ENCODE assay signal across 15 cellular contexts in the genomic region with DNA sequence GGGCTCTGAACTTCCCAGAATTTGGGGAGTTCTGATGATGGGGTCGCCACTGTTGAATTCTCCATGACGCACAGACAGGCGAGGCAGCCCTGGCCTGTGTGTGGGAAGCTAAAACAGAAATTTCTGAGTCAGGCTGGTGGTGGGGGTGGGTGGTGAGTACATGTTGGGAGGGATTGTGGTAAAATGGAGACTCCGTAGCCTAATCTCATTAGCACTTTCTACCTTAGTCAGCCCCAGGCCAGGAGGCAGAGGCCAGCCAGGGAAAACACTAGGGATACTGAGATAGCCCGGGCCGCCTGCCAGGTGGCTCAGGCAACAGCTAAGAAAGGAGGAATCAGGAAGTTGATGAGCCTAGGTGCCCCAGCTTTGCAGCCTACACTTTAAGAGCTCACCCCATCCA. TPM values are rescaled to one million over a fixed set of nuclear protein-coding genes. Genes with fewer than 3 reads are reported as not detected.
DNase-seq lines count a peak whose midpoint lies in the region; ATAC-seq lines count a peak whose summit lies in the region.
"Had no signal": no experiment of that assay in that cellular context is flagged by ENCODE, and none has a peak within 500 bp of the region (broad histone marks: within the 10 kb centered on the region; RNA-seq: fewer than 3 reads in every experiment).

No MANE protein-coding gene starts in this region.

- WGBS in right cardiac atrium, result 66% methylated on average over 6 of the region's 6 CpGs

- no peak overlapping the region for H3K4me3 Mint-ChIP-seq in stimulated activated naive CD8-positive, alpha-beta T cell treated with anti-CD3 and anti-CD28 coated beads, Interleukin-15, amount 100 ng/mL, for 72 hours
- H3K4me3 Mint-ChIP-seq: activated naive CD4-positive, alpha-beta T cell treated with anti-CD3 and anti-CD28 coated beads, Interleukin-2, amount 50 U/mL, for 24 hours had no signal

- no peak overlapping the region for H3K27ac Mint-ChIP-seq in stimulated activated naive CD8-positive, alpha-beta T cell treated with anti-CD3 and anti-CD28 coated beads, Interleukin-15, amount 100 ng/mL, for 72 hours
- H3K27ac Mint-ChIP-seq: activated naive CD4-positive, alpha-beta T cell treated with anti-CD3 and anti-CD28 coated beads, Interleukin-2, amount 50 U/mL, for 24 hours had no signal

- intact Hi-C loops in right cardiac atrium (cut with DNase I), result no loop called here
- intact Hi-C loops in Right ventricle myocardium inferior (cut with DNase I), result no loop called here

- no peak overlapping the region for H3K4me3 ChIP-seq in right cardiac atrium (ENCODE audit: low read length)
- H3K4me3 ChIP-seq: coronary artery, esophagus squamous epithelium, uterus had no signal

- no peaks in the 10 kb centered on the region for H3K9me3 ChIP-seq in right cardiac atrium (ENCODE audit: control insufficient read depth, low read length)
- H3K9me3 ChIP-seq: esophagus squamous epithelium, neutrophil, uterus had no signal

- no peaks in the 10 kb centered on the region for H3K9me3 Mint-ChIP-seq in stimulated activated naive CD8-positive, alpha-beta T cell treated with anti-CD3 and anti-CD28 coated beads, Interleukin-15, amount 100 ng/mL, for 72 hours
- H3K9me3 Mint-ChIP-seq: activated naive CD4-positive, alpha-beta T cell treated with anti-CD3 and anti-CD28 coated beads, Interleukin-2, amount 50 U/mL, for 24 hours had no signal

- DNase-seq in right cardiac atrium, result peak in 2 of 3 donors; percentile 66 to 69
- DNase-seq in Right ventricle myocardium inferior (ENCODE audit: missing footprints), result no peak
- DNase-seq in RPMI7951 (ENCODE audit: low read depth), result peak; percentile 36
- DNase-seq in fibroblast of peridontal ligament (ENCODE audit: extremely low read depth), result peak; percentile 1
- DNase-seq in stimulated activated naive CD8-positive, alpha-beta T cell treated with anti-CD3 and anti-CD28 coated beads, Interleukin-15, amount 100 ng/mL, for 72 hours, result no peak
- DNase-seq in Kasumi-1 (lab: John Stamatoyannopoulos, UW), result no peak
- no peak for DNase-seq in NCI-H1694 (lab: John Stamatoyannopoulos, UW)
- DNase-seq in NCI-H345 treated with DMSO at 0.1 percent for 48 hours (lab: John Stamatoyannopoulos, UW; ENCODE audit: unreplicated experiment), result no peak
- DNase-seq: activated CD4-positive, alpha-beta T cell treated with anti-CD3 and anti-CD28 coated beads, Interleukin-2, amount 50 U/mL, for 1 hour; esophagus squamous epithelium; NCI-H1048; uterus had no signal

- ATAC-seq in right cardiac atrium, result peak; percentile 36 to 69
- ATAC-seq in Right ventricle myocardium inferior, result no peak
- ATAC-seq in stimulated activated naive CD8-positive, alpha-beta T cell treated with anti-CD3 and anti-CD28 coated beads, Interleukin-15, amount 100 ng/mL, for 72 hours, result peak; percentile 64

- H3K27ac ChIP-seq in right cardiac atrium (ENCODE audit: low read length), result no peak overlapping the region
- H3K27ac ChIP-seq: coronary artery, esophagus squamous epithelium, neutrophil, uterus had no signal

- H3K27me3 Mint-ChIP-seq in stimulated activated naive CD8-positive, alpha-beta T cell treated with anti-CD3 and anti-CD28 coated beads, Interleukin-15, amount 100 ng/mL, for 72 hours, result peaks cover 41% of the 10 kb centered on the region

- peaks cover 31% of the 10 kb centered on the region for H3K4me1 Mint-ChIP-seq in stimulated activated naive CD8-positive, alpha-beta T cell treated with anti-CD3 and anti-CD28 coated beads, Interleukin-15, amount 100 ng/mL, for 72 hours

- H3K27me3 ChIP-seq in right cardiac atrium (ENCODE audit: control insufficient read depth, insufficient read depth), result no peaks in the 10 kb centered on the region
- H3K27me3 ChIP-seq: uterus had no signal

- no peaks in the 10 kb centered on the region for H3K4me1 ChIP-seq in right cardiac atrium (ENCODE audit: control insufficient read depth, insufficient read depth, low read length)
- H3K4me1 ChIP-seq: esophagus squamous epithelium, uterus had no signal

RNA-seq across cellular contexts. Expression of gene NHSL2, which starts 39.3 kb away (rescaled TPM):
- total RNA-seq in right cardiac atrium, result 1 to 10 TPM; 4.5 to 9.2 (median 7.4) TPM
- 2.4 TPM for polyA plus RNA-seq in right cardiac atrium
- total RNA-seq in Right ventricle myocardium inferior, result 5.7 TPM
- 0.36 and 0.59 TPM in 2 replicates for total RNA-seq in RPMI7951 (2014; rRNA removed; shearing (Covaris generic))

Comparison
In these comparisons a context has a peak if more than half of its experiments do, and no peak if none do; other contexts are left out.
1. DNase-seq: peak in right cardiac atrium (2 of 3), RPMI7951 (single experiment) and fibroblast of peridontal ligament (single experiment); none in Right ventricle myocardium inferior (single experiment), stimulated activated naive CD8-positive, alpha-beta T cell treated with anti-CD3 and anti-CD28 coated beads, Interleukin-15, amount 100 ng/mL, for 72 hours (0 of 2), Kasumi-1 (0 of 2), NCI-H1694 (single experiment) and NCI-H345 treated with DMSO at 0.1 percent for 48 hours (single experiment).